1 cellular context compared by ENCODE assay signal in genomic region chr3:69536306-69537020, GRCh38.
TF ChIP-seq lines count a peak whose summit lies in the region.

No MANE protein-coding gene starts in this region.

TF ChIP-seq in GM23338, 12 proteins besides CTCF, POLR2A, EP300 and RAD21 (continued from another document):
- TF ChIP-seq ZNF462 (CRISPR knock-in tag; IDR thresholded peaks at IDR 0.05) (no peak), EZH2 (IDR thresholded peaks at IDR 0.05; ENCODE audit: low read depth, unreplicated experiment) (no peak), ZNF331 (CRISPR knock-in tag; IDR thresholded peaks at IDR 0.05; ENCODE audit: low read depth) (no peak), STAT1 (IDR thresholded peaks at IDR 0.05; ENCODE audit: unreplicated experiment) (no peak), CREB1 (CRISPR knock-in tag; IDR thresholded peaks at IDR 0.05; ENCODE audit: low read depth) (no peak)
TF ChIP-seq in GM23338: peak in this region for 0.
